ENCODE assay signal across 8 cellular contexts in genomic region chr16:2008009-2008526, GRCh38. TPM values are rescaled to one million over a fixed set of nuclear protein-coding genes. Genes with fewer than 3 reads are reported as not detected.
DNase-seq lines count a peak whose midpoint lies in the region; ATAC-seq, FAIRE-seq and TF ChIP-seq lines count a peak whose summit lies in the region.

No MANE protein-coding gene starts in this region.

- peaks cover 66% of the 10 kb centered on the region for H3K79me2 ChIP-seq in endothelial cell of umbilical vein (ENCODE audit: control insufficient read depth, insufficient read depth, low read length)

- H3K27me3 ChIP-seq in endothelial cell of umbilical vein (ENCODE audit: control insufficient read depth in 2 of 2, insufficient read depth in 2 of 2, low read length in 2 of 2) (no peaks in the 10 kb centered on the region), pancreas (no peaks in the 10 kb centered on the region)

- dilution Hi-C loops in endothelial cell of umbilical vein (cut with MboI; ENCODE audit: extremely low pct_ligation_motif_present, low sequenced_read_pairs), result no loop called here

- TF ChIP-seq CTCF in endothelial cell of umbilical vein (IDR thresholded peaks at IDR 0.05; ENCODE audit: extremely low read depth in 1 of 2, insufficient read depth in 1 of 2, low read depth in 1 of 2, low read length in 2 of 2) (no peak), pancreas (IDR thresholded peaks at IDR 0.05) (no peak)

- TSS peak; percentile 53 for BruUV-seq in endothelial cell of umbilical vein (replicated peaks; lab: Mats Ljungman, UMichigan)

- H3K4me3 ChIP-seq in endothelial cell of umbilical vein (replicated peaks in 1 of 3; ENCODE audit: insufficient read depth in 1 of 3, low read depth in 1 of 3, low read length in 3 of 3) (peak overlapping the region; percentile 71 to 76 (median 72)), pancreas (peak overlapping the region; percentile 4 to 100 (median 98))

- H4K20me1 ChIP-seq in endothelial cell of umbilical vein (replicated peaks; ENCODE audit: control insufficient read depth, extremely low read depth, insufficient read depth, low read length), result no peaks in the 10 kb centered on the region

- CTCF ChIA-PET in endothelial cell of umbilical vein (lab: Charles Lee), result interaction anchor here (0.8 to 2.7 kb wide), 8 partner anchors 8 to 147 kb away, joined by 3 to 28 read pairs (median 4); partner anchors contain the start of gene TRAF7

- H3K36me3 ChIP-seq in endothelial cell of umbilical vein (ENCODE audit: control insufficient read depth in 2 of 2, extremely low read depth in 1 of 2, insufficient read depth in 2 of 2, low read length in 2 of 2), result peaks cover 0 to 3% of the 10 kb centered on the region in 2 experiments
- peaks cover 0 to 4% (median 3%) of the 10 kb centered on the region in 3 donors for H3K36me3 ChIP-seq in pancreas

- H3K4me2 ChIP-seq in endothelial cell of umbilical vein (ENCODE audit: insufficient read depth, low read length), result peak overlapping the region; percentile 92

- peak; percentile 59 for TF ChIP-seq POLR2A in endothelial cell of umbilical vein (IDR thresholded peaks at IDR 0.05; ENCODE audit: low read depth, low read length)

- peak; percentile 73 for FAIRE-seq in endothelial cell of umbilical vein (lab: Jason Lieb, UNC)
- FAIRE-seq in pancreas (lab: Jason Lieb, UNC), result no peak

- H3K4me1 ChIP-seq in endothelial cell of umbilical vein (ENCODE audit: control insufficient read depth, extremely low read depth, insufficient read depth, low read length), result peaks cover 48% of the 10 kb centered on the region
- peaks cover 26 to 41% (median 33%) of the 10 kb centered on the region in 3 donors for H3K4me1 ChIP-seq in pancreas

- H3K27ac ChIP-seq in endothelial cell of umbilical vein (ENCODE audit: insufficient read depth, low read depth, low read length) (peak overlapping the region; percentile 82), pancreas (peak overlapping the region; percentile 69 to 90 (median 76))

- H3K9me3 ChIP-seq in endothelial cell of umbilical vein (replicated peaks; ENCODE audit: control insufficient read depth, insufficient read depth, low read length) (no peaks in the 10 kb centered on the region), pancreas (no peaks in the 10 kb centered on the region)

- no peaks in the 10 kb centered on the region for H3K9me1 ChIP-seq in endothelial cell of umbilical vein (replicated peaks; ENCODE audit: control insufficient read depth, extremely low read depth, insufficient read depth, low read length)

- ATAC-seq in pancreas (peak; percentile 12 to 48 (median 37)), HG02840 (IDR thresholded peaks at IDR 0.05; ENCODE audit: low FRiP score, unreplicated experiment) (no peak)

- POLR2A ChIA-PET in endothelial cell of umbilical vein (lab: Charles Lee), result interaction anchor here (0.6 to 1.0 kb wide), 2 partner anchors 139 to 147 kb away, joined by 3 read pairs; partner anchors contain the start of gene TRAF7

- DNase-seq in NOMO-1 (lab: John Stamatoyannopoulos, UW; ENCODE audit: unreplicated experiment in 2 of 2) (peak; percentile 16 to 27), NOMO-1 treated with dmso at 0.1 percent for 144 hours (lab: John Stamatoyannopoulos, UW; ENCODE audit: unreplicated experiment) (no peak), RPMI7951 (ENCODE audit: low read depth) (peak; percentile 90), endothelial cell of umbilical vein (ENCODE audit: low read depth, low spot score) (peak; percentile 46), pancreas (peak; percentile 31 to 85 (median 79)), GOT3 (lab: John Stamatoyannopoulos, UW) (no peak)
- DNase-seq in stimulated activated naive CD4-positive, alpha-beta T cell (lab: John Stamatoyannopoulos, UW), result no peak

- 24 to 33% methylated on average over 15 of the region's 15 CpGs for WGBS in pancreas, 2 donors

- H2AFZ ChIP-seq in endothelial cell of umbilical vein (ENCODE audit: low read depth, low read length), result no peak overlapping the region

- intact Hi-C loops in endothelial cell of umbilical vein (cut with micrococcal nuclease) (loop anchor here (1.0 to 2.0 kb wide), 2 partner anchors 43 to 147 kb away; partner anchors contain the start of genes RPS2 and TRAF7), pancreas (cut with DNase I) (no loop called here)

- H3K9ac ChIP-seq in endothelial cell of umbilical vein (replicated peaks; ENCODE audit: extremely low read depth, insufficient read depth, low read length), result peak overlapping the region; percentile 89

TF ChIP-seq in endothelial cell of umbilical vein, 7 proteins besides CTCF, POLR2A, EP300 and RAD21:
- peak; percentile 36 for TF ChIP-seq POLR2AphosphoS5 (IDR thresholded peaks at IDR 0.05; ENCODE audit: insufficient read depth, low read depth, low read length)
- no peak for TF ChIP-seq FOS (IDR thresholded peaks at IDR 0.05; ENCODE audit: borderline replicate concordance, insufficient read depth, low read length)
- TF ChIP-seq MAX (IDR thresholded peaks at IDR 0.05; ENCODE audit: insufficient read depth, insufficient read length), result no peak
- TF ChIP-seq EZH2 (IDR thresholded peaks at IDR 0.05; ENCODE audit: borderline replicate concordance, low read depth, low read length, severe bottlenecking), result no peak

RNA-seq across cellular contexts. Expression of gene ZNF598, which starts 1.6 kb away (rescaled TPM):
- total RNA-seq in RPMI7951 (2014; rRNA removed; shearing (Covaris generic)), result 9.7 and 13.6 TPM in 2 replicates
- total RNA-seq in endothelial cell of umbilical vein (60.5 and 67.0 TPM in 2 replicates), pancreas (10 to 100 TPM; 26.0 to 93.6 (median 42.4) TPM)
- polyA plus RNA-seq in endothelial cell of umbilical vein (43.3 TPM in 2 replicates), pancreas (10 to 100 TPM; 71.0 to 73.5 TPM)
- 32.2 and 43.0 TPM in 2 replicates for polyA plus RNA-seq in endothelial cell of umbilical vein (2011; cell fraction: cytosol; rRNA removed)
- polyA plus RNA-seq in endothelial cell of umbilical vein (2011; cell fraction: nucleus; rRNA removed), result 96.3 and 100.0 TPM in 2 replicates
- polyA plus RNA-seq in endothelial cell of umbilical vein (2012), result 25.3 and 32.2 TPM in 2 replicates
- 14.8 and 20.7 TPM in 2 replicates for polyA minus RNA-seq in endothelial cell of umbilical vein
- 70.3 TPM for polyA minus RNA-seq in endothelial cell of umbilical vein (2011; cell fraction: cytosol; rRNA and poly(A)+ RNA removed)
- 13.4 and 28.0 TPM in 2 replicates for polyA minus RNA-seq in endothelial cell of umbilical vein (2011; cell fraction: nucleus; rRNA and poly(A)+ RNA removed)

RNA-seq across cellular contexts. Expression of gene NPW, which starts 11.5 kb away (rescaled TPM):
- 0.20 and 0.24 TPM in 2 replicates for total RNA-seq in RPMI7951 (2014; rRNA removed; shearing (Covaris generic))
- 3.3 and 3.9 TPM in 2 replicates for total RNA-seq in endothelial cell of umbilical vein
- polyA plus RNA-seq in endothelial cell of umbilical vein, result 0.84 and 1.8 TPM in 2 replicates
- polyA plus RNA-seq in endothelial cell of umbilical vein (2011; cell fraction: cytosol; rRNA removed), result 0.52 and 1.2 TPM in 2 replicates
- polyA plus RNA-seq in endothelial cell of umbilical vein (2011; cell fraction: nucleus; rRNA removed), result 0.25 and 0.93 TPM in 2 replicates
- polyA plus RNA-seq in endothelial cell of umbilical vein (2012), result 1.4 and 6.4 TPM in 2 replicates
- polyA minus RNA-seq in endothelial cell of umbilical vein, result not detected in 2 replicates
- 2.8 TPM for polyA minus RNA-seq in endothelial cell of umbilical vein (2011; cell fraction: cytosol; rRNA and poly(A)+ RNA removed)
- polyA minus RNA-seq in endothelial cell of umbilical vein (2011; cell fraction: nucleus; rRNA and poly(A)+ RNA removed), result not detected in 2 replicates
- 1 to 10 TPM in 2 of 6 donors, under 1 TPM in 4; 0.43 to 1.9 (median 0.50) TPM for total RNA-seq in pancreas
- polyA plus RNA-seq in pancreas, result 1 to 10 TPM; 1.3 to 2.7 TPM

RNA-seq across cellular contexts. Expression of gene SYNGR3, which starts 18.3 kb away (rescaled TPM):
- total RNA-seq in RPMI7951 (2014; rRNA removed; shearing (Covaris generic)), result 5.5 and 6.6 TPM in 2 replicates
- total RNA-seq in endothelial cell of umbilical vein (0.81 and 0.95 TPM in 2 replicates), pancreas (1 to 10 TPM in 1 of 6 donors, under 1 TPM in 5; 0.19 to 1.5 (median 0.55) TPM)
- polyA plus RNA-seq in endothelial cell of umbilical vein (1.4 and 2.6 TPM in 2 replicates), pancreas (1 to 10 TPM in 1 of 2 donors, under 1 TPM in 1; 0.57 to 3.1 TPM)
- 0.97 and 1.4 TPM in 2 replicates for polyA plus RNA-seq in endothelial cell of umbilical vein (2011; cell fraction: cytosol; rRNA removed)
- polyA plus RNA-seq in endothelial cell of umbilical vein (2011; cell fraction: nucleus; rRNA removed), result 1.0 and 1.1 TPM in 2 replicates
- polyA plus RNA-seq in endothelial cell of umbilical vein (2012), result 0.54 and 1.7 TPM in 2 replicates
- 2.0 and 2.1 TPM in 2 replicates for polyA minus RNA-seq in endothelial cell of umbilical vein
- 6.0 TPM for polyA minus RNA-seq in endothelial cell of umbilical vein (2011; cell fraction: cytosol; rRNA and poly(A)+ RNA removed)
- 0.24 and 0.72 TPM in 2 replicates for polyA minus RNA-seq in endothelial cell of umbilical vein (2011; cell fraction: nucleus; rRNA and poly(A)+ RNA removed)

RNA-seq across cellular contexts. Expression of gene NHERF2, which starts 18.6 kb away (rescaled TPM):
- total RNA-seq in RPMI7951 (2014; rRNA removed; shearing (Covaris generic)), result 49.0 and 51.1 TPM in 2 replicates
- 71.2 and 77.7 TPM in 2 replicates for total RNA-seq in endothelial cell of umbilical vein
- polyA plus RNA-seq in endothelial cell of umbilical vein, result 65.2 and 84.5 TPM in 2 replicates
- polyA plus RNA-seq in endothelial cell of umbilical vein (2011; cell fraction: cytosol; rRNA removed), result 58.9 and 90.9 TPM in 2 replicates
- polyA plus RNA-seq in endothelial cell of umbilical vein (2011; cell fraction: nucleus; rRNA removed), result 39.6 and 43.1 TPM in 2 replicates
- 52.8 and 76.0 TPM in 2 replicates for polyA plus RNA-seq in endothelial cell of umbilical vein (2012)
- polyA minus RNA-seq in endothelial cell of umbilical vein, result 15.6 and 18.8 TPM in 2 replicates
- polyA minus RNA-seq in endothelial cell of umbilical vein (2011; cell fraction: cytosol; rRNA and poly(A)+ RNA removed), result 14.8 TPM
- polyA minus RNA-seq in endothelial cell of umbilical vein (2011; cell fraction: nucleus; rRNA and poly(A)+ RNA removed), result 5.5 and 15.8 TPM in 2 replicates
- 10 to 100 TPM; 14.7 to 28.9 (median 23.0) TPM for total RNA-seq in pancreas
- polyA plus RNA-seq in pancreas, result 100 to 1,000 TPM in 1 of 2 donors, 10 to 100 TPM in 1; 60.7 to 144 TPM

RNA-seq across cellular contexts. Expression of gene GFER, which starts 24.1 kb away (rescaled TPM):
- 6.7 and 16.5 TPM in 2 replicates for total RNA-seq in RPMI7951 (2014; rRNA removed; shearing (Covaris generic))
- total RNA-seq in endothelial cell of umbilical vein, result 29.9 and 30.5 TPM in 2 replicates
- polyA plus RNA-seq in endothelial cell of umbilical vein, result 13.7 and 26.0 TPM in 2 replicates
- polyA plus RNA-seq in endothelial cell of umbilical vein (2011; cell fraction: cytosol; rRNA removed), result 14.7 and 15.7 TPM in 2 replicates
- 9.8 and 11.5 TPM in 2 replicates for polyA plus RNA-seq in endothelial cell of umbilical vein (2011; cell fraction: nucleus; rRNA removed)
- polyA plus RNA-seq in endothelial cell of umbilical vein (2012), result 32.8 and 33.7 TPM in 2 replicates
- polyA minus RNA-seq in endothelial cell of umbilical vein, result 6.6 and 10.7 TPM in 2 replicates
- polyA minus RNA-seq in endothelial cell of umbilical vein (2011; cell fraction: cytosol; rRNA and poly(A)+ RNA removed), result 25.2 TPM
- 4.5 and 7.2 TPM in 2 replicates for polyA minus RNA-seq in endothelial cell of umbilical vein (2011; cell fraction: nucleus; rRNA and poly(A)+ RNA removed)
- total RNA-seq in pancreas, result 10 to 100 TPM; 17.1 to 31.9 (median 25.9) TPM
- 10 to 100 TPM; 25.7 to 62.0 TPM for polyA plus RNA-seq in pancreas

Comparison
In these comparisons a context has a peak if more than half of its experiments do, and no peak if none do; other contexts are left out.
1. DNase-seq: peak in NOMO-1 (2 of 2), RPMI7951 (single experiment), endothelial cell of umbilical vein (single experiment) and pancreas (6 of 6); none in NOMO-1 treated with dmso at 0.1 percent for 144 hours (single experiment), GOT3 (single experiment) and stimulated activated naive CD4-positive, alpha-beta T cell (0 of 6).